8 cellular contexts compared by ENCODE assay signal in the genomic region with DNA sequence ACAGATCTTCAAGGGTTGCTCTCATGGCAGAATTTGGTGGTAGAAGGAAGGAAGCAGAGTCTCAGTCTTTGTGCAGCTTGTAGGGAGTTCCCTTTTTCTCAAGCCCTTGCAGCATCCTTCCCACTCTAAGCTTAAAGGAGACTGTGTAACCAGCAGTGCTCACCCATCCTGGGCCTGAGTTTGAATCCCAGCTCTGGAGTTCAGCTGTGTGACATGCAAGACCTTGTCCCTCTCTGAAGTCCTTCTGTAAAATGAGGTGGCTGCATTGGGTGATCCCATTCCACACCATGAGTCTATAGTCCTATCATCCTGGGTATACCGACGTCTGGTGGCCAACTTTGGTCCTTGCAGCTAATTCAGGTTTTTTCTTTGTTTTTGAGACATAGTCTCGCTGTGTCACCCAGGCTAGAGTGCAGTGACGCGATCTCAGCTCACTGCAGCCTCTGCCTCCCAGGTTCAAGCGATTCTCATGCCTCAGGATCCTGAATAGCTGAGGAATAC. TPM values are rescaled to one million over a fixed set of nuclear protein-coding genes. Genes with fewer than 3 reads are reported as not detected.
DNase-seq lines count a peak whose midpoint lies in the region; ATAC-seq, FAIRE-seq and TF ChIP-seq lines count a peak whose summit lies in the region.

No MANE protein-coding gene starts in this region.

- no peaks in the 10 kb centered on the region for H4K20me1 ChIP-seq in endothelial cell of umbilical vein (replicated peaks; ENCODE audit: control insufficient read depth, extremely low read depth, insufficient read depth, low read length)

- H3K27ac ChIP-seq in endothelial cell of umbilical vein (ENCODE audit: insufficient read depth, low read depth, low read length) (no peak overlapping the region), parathyroid adenoma (no peak overlapping the region)

- H3K27me3 ChIP-seq in endothelial cell of umbilical vein (ENCODE audit: control insufficient read depth in 2 of 2, insufficient read depth in 2 of 2, low read length in 2 of 2) (no peaks in the 10 kb centered on the region), parathyroid adenoma (ENCODE audit: control insufficient read depth, insufficient read depth, low read length) (no peaks in the 10 kb centered on the region)

- H3K4me3 ChIP-seq in endothelial cell of umbilical vein (replicated peaks in 1 of 3; ENCODE audit: insufficient read depth in 1 of 3, low read depth in 1 of 3, low read length in 3 of 3) = no peak overlapping the region
- no peak overlapping the region for H3K4me3 ChIP-seq in parathyroid adenoma (ENCODE audit: low read depth, low read length)

- peak; percentile 48 for DNase-seq in AG08395 (ENCODE audit: low spot score)
- DNase-seq in GM19239 (ENCODE audit: insufficient read length, low spot score) = peak; percentile 28
- peak; percentile 67 for DNase-seq in SKM-1 (lab: John Stamatoyannopoulos, UW; ENCODE audit: unreplicated experiment)
- DNase-seq in endothelial cell of umbilical vein (ENCODE audit: low read depth, low spot score) = peak; percentile 27
- no peak for DNase-seq in COR-L47 (lab: John Stamatoyannopoulos, UW)
- no peak for DNase-seq in stimulated activated naive CD4-positive, alpha-beta T cell treated with Interleukin-2 at 50 U/mL for 16 hours (lab: John Stamatoyannopoulos, UW)

- no peaks in the 10 kb centered on the region for H3K9me1 ChIP-seq in endothelial cell of umbilical vein (replicated peaks; ENCODE audit: control insufficient read depth, extremely low read depth, insufficient read depth, low read length)

- H3K4me2 ChIP-seq in endothelial cell of umbilical vein (ENCODE audit: insufficient read depth, low read length) (no peak overlapping the region), parathyroid adenoma (ENCODE audit: low read length) (no peak overlapping the region)

- TF ChIP-seq CTCF in endothelial cell of umbilical vein (IDR thresholded peaks at IDR 0.05; ENCODE audit: extremely low read depth in 1 of 2, insufficient read depth in 1 of 2, low read depth in 1 of 2, low read length in 2 of 2) (peak; percentile 13 to 38), parathyroid adenoma (IDR thresholded peaks at IDR 0.05) (peak; percentile 32)

- no peaks in the 10 kb centered on the region for H3K36me3 ChIP-seq in endothelial cell of umbilical vein (ENCODE audit: control insufficient read depth in 2 of 2, extremely low read depth in 1 of 2, insufficient read depth in 2 of 2, low read length in 2 of 2)
- H3K36me3 ChIP-seq in parathyroid adenoma (ENCODE audit: control insufficient read depth, insufficient read depth, low read length) = no peaks in the 10 kb centered on the region

- CTCF ChIA-PET in endothelial cell of umbilical vein (lab: Charles Lee) = interaction anchor here (0.7 to 2.4 kb wide), 7 partner anchors 10 to 253 kb away, joined by 3 to 17 read pairs (median 3); a partner anchor contains a TSS

- H3K9ac ChIP-seq in endothelial cell of umbilical vein (replicated peaks; ENCODE audit: extremely low read depth, insufficient read depth, low read length) (no peak overlapping the region), parathyroid adenoma (no peak overlapping the region)

- intact Hi-C loops in endothelial cell of umbilical vein (cut with micrococcal nuclease) = no loop called here

- no peaks in the 10 kb centered on the region for H3K79me2 ChIP-seq in endothelial cell of umbilical vein (ENCODE audit: control insufficient read depth, insufficient read depth, low read length)
- H3K79me2 ChIP-seq in parathyroid adenoma = no peaks in the 10 kb centered on the region

- dilution Hi-C loops in endothelial cell of umbilical vein (cut with MboI; ENCODE audit: extremely low pct_ligation_motif_present, low sequenced_read_pairs) = no loop called here

- no peaks in the 10 kb centered on the region for H3K9me3 ChIP-seq in endothelial cell of umbilical vein (replicated peaks; ENCODE audit: control insufficient read depth, insufficient read depth, low read length)
- no peaks in the 10 kb centered on the region for H3K9me3 ChIP-seq in parathyroid adenoma (ENCODE audit: control insufficient read depth, low read length)

- H3K4me1 ChIP-seq in endothelial cell of umbilical vein (ENCODE audit: control insufficient read depth, extremely low read depth, insufficient read depth, low read length) (no peaks in the 10 kb centered on the region), parathyroid adenoma (peaks cover 3% of the 10 kb centered on the region)

- FAIRE-seq in GM19239 (lab: Jason Lieb, UNC) (no peak), endothelial cell of umbilical vein (lab: Jason Lieb, UNC) (no peak)

- ATAC-seq in HG02938 (IDR thresholded peaks at IDR 0.05; ENCODE audit: unreplicated experiment) = no peak

- TF ChIP-seq POLR2A in endothelial cell of umbilical vein (IDR thresholded peaks at IDR 0.05; ENCODE audit: low read depth, low read length) = no peak

- POLR2A ChIA-PET in endothelial cell of umbilical vein (lab: Charles Lee) = no interaction called here

- H2AFZ ChIP-seq in endothelial cell of umbilical vein (ENCODE audit: low read depth, low read length) = no peak overlapping the region
- no peak overlapping the region for H2AFZ ChIP-seq in parathyroid adenoma

- no TSS peak for BruUV-seq in endothelial cell of umbilical vein (replicated peaks; lab: Mats Ljungman, UMichigan)

TF ChIP-seq in endothelial cell of umbilical vein, 7 proteins besides CTCF, POLR2A, EP300 and RAD21:
- TF ChIP-seq, protein P1, sequence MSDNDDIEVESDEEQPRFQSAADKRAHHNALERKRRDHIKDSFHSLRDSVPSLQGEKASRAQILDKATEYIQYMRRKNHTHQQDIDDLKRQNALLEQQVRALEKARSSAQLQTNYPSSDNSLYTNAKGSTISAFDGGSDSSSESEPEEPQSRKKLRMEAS (IDR thresholded peaks at IDR 0.05; ENCODE audit: insufficient read depth, insufficient read length) = no peak
- no peak for TF ChIP-seq FOS (IDR thresholded peaks at IDR 0.05; ENCODE audit: borderline replicate concordance, insufficient read depth, low read length)
- TF ChIP-seq POLR2AphosphoS5 (IDR thresholded peaks at IDR 0.05; ENCODE audit: insufficient read depth, low read depth, low read length) = no peak
- TF ChIP-seq EZH2 (IDR thresholded peaks at IDR 0.05; ENCODE audit: borderline replicate concordance, low read depth, low read length, severe bottlenecking) = no peak
- TF ChIP-seq GATA2 (IDR thresholded peaks at IDR 0.05; ENCODE audit: insufficient read depth, insufficient read length, low read depth, low read length) = no peak
- TF ChIP-seq JUN (IDR thresholded peaks at IDR 0.05; ENCODE audit: borderline replicate concordance, insufficient read depth, insufficient read length, low read depth) = no peak
- no peak for TF ChIP-seq MYC (IDR thresholded peaks at IDR 0.05; ENCODE audit: low read depth, low read length)

RNA-seq across cellular contexts. Expression of a gene that starts 9.8 kb away (rescaled TPM):
- not detected in 2 replicates for total RNA-seq in endothelial cell of umbilical vein
- polyA plus RNA-seq in endothelial cell of umbilical vein = not detected in 2 replicates
- not detected in 2 replicates for polyA plus RNA-seq in endothelial cell of umbilical vein (2011; cell fraction: cytosol; rRNA removed)
- not detected in 2 replicates for polyA plus RNA-seq in endothelial cell of umbilical vein (2011; cell fraction: nucleus; rRNA removed)
- not detected in 2 replicates for polyA plus RNA-seq in endothelial cell of umbilical vein (2012)
- polyA minus RNA-seq in endothelial cell of umbilical vein = 0.11 TPM in 1 of 2 replicates, not detected in the other
- not detected for polyA minus RNA-seq in endothelial cell of umbilical vein (2011; cell fraction: cytosol; rRNA and poly(A)+ RNA removed)
- not detected in 2 replicates for polyA minus RNA-seq in endothelial cell of umbilical vein (2011; cell fraction: nucleus; rRNA and poly(A)+ RNA removed)

RNA-seq across cellular contexts. Expression of a gene that starts 17.3 kb away (rescaled TPM):
- not detected in 2 replicates for total RNA-seq in endothelial cell of umbilical vein
- not detected in 2 replicates for polyA plus RNA-seq in endothelial cell of umbilical vein
- not detected in 2 replicates for polyA plus RNA-seq in endothelial cell of umbilical vein (2011; cell fraction: cytosol; rRNA removed)
- polyA plus RNA-seq in endothelial cell of umbilical vein (2011; cell fraction: nucleus; rRNA removed) = not detected in 2 replicates
- not detected in 2 replicates for polyA plus RNA-seq in endothelial cell of umbilical vein (2012)
- 0.15 TPM in 1 of 2 replicates, not detected in the other for polyA minus RNA-seq in endothelial cell of umbilical vein
- polyA minus RNA-seq in endothelial cell of umbilical vein (2011; cell fraction: cytosol; rRNA and poly(A)+ RNA removed) = not detected
- polyA minus RNA-seq in endothelial cell of umbilical vein (2011; cell fraction: nucleus; rRNA and poly(A)+ RNA removed) = not detected in 2 replicates

RNA-seq across cellular contexts. Expression of a gene that starts 19.9 kb away (rescaled TPM):
- not detected in 2 replicates for total RNA-seq in endothelial cell of umbilical vein
- not detected in 2 replicates for polyA plus RNA-seq in endothelial cell of umbilical vein
- not detected in 2 replicates for polyA plus RNA-seq in endothelial cell of umbilical vein (2011; cell fraction: cytosol; rRNA removed)
- not detected in 2 replicates for polyA plus RNA-seq in endothelial cell of umbilical vein (2011; cell fraction: nucleus; rRNA removed)
- polyA plus RNA-seq in endothelial cell of umbilical vein (2012) = not detected in 2 replicates
- not detected in 2 replicates for polyA minus RNA-seq in endothelial cell of umbilical vein
- polyA minus RNA-seq in endothelial cell of umbilical vein (2011; cell fraction: cytosol; rRNA and poly(A)+ RNA removed) = not detected
- not detected in 2 replicates for polyA minus RNA-seq in endothelial cell of umbilical vein (2011; cell fraction: nucleus; rRNA and poly(A)+ RNA removed)

RNA-seq across cellular contexts. Expression of a gene that starts 35.2 kb away (rescaled TPM):
- not detected in 2 replicates for total RNA-seq in endothelial cell of umbilical vein
- polyA plus RNA-seq in endothelial cell of umbilical vein = not detected in 2 replicates
- polyA plus RNA-seq in endothelial cell of umbilical vein (2011; cell fraction: cytosol; rRNA removed) = not detected in 2 replicates
- polyA plus RNA-seq in endothelial cell of umbilical vein (2011; cell fraction: nucleus; rRNA removed) = not detected in 2 replicates
- polyA plus RNA-seq in endothelial cell of umbilical vein (2012) = not detected in 2 replicates
- polyA minus RNA-seq in endothelial cell of umbilical vein = not detected in 2 replicates
- polyA minus RNA-seq in endothelial cell of umbilical vein (2011; cell fraction: cytosol; rRNA and poly(A)+ RNA removed) = not detected
- not detected in 2 replicates for polyA minus RNA-seq in endothelial cell of umbilical vein (2011; cell fraction: nucleus; rRNA and poly(A)+ RNA removed)

RNA-seq across cellular contexts. Expression of a gene that starts 38.9 kb away (rescaled TPM):
- total RNA-seq in endothelial cell of umbilical vein = 0.97 TPM in 1 of 2 replicates, not detected in the other
- polyA plus RNA-seq in endothelial cell of umbilical vein = not detected in 2 replicates
- not detected in 2 replicates for polyA plus RNA-seq in endothelial cell of umbilical vein (2011; cell fraction: cytosol; rRNA removed)
- polyA plus RNA-seq in endothelial cell of umbilical vein (2011; cell fraction: nucleus; rRNA removed) = not detected in 2 replicates
- polyA plus RNA-seq in endothelial cell of umbilical vein (2012) = 0.80 TPM in 1 of 2 replicates, not detected in the other
- polyA minus RNA-seq in endothelial cell of umbilical vein = not detected in 2 replicates
- not detected for polyA minus RNA-seq in endothelial cell of umbilical vein (2011; cell fraction: cytosol; rRNA and poly(A)+ RNA removed)
- not detected in 2 replicates for polyA minus RNA-seq in endothelial cell of umbilical vein (2011; cell fraction: nucleus; rRNA and poly(A)+ RNA removed)

Comparison
In these comparisons a context has a peak if more than half of its experiments do, and no peak if none do; other contexts are left out.
1. DNase-seq: peak in AG08395 (single experiment), GM19239 (single experiment), SKM-1 (single experiment) and endothelial cell of umbilical vein (single experiment); none in COR-L47 (single experiment) and stimulated activated naive CD4-positive, alpha-beta T cell treated with Interleukin-2 at 50 U/mL for 16 hours (single experiment).